Comparison of ENCODE assay signal across 8 cellular contexts in genomic region chr15:78506971-78507830, GRCh38. TPM values are rescaled to one million over a fixed set of nuclear protein-coding genes. Genes with fewer than 3 reads are reported as not detected.
DNase-seq lines count a peak whose midpoint lies in the region; ATAC-seq, FAIRE-seq and TF ChIP-seq lines count a peak whose summit lies in the region.

HYKK (plus strand) TSS chr15:78507577; CDS start chr15:78513089, 5,512 bp downstream.

- H3K27ac ChIP-seq in A673 (ENCODE audit: low read depth, low read length, poor library complexity, severe bottlenecking) (no peak within 1 kb of the TSS), WERI-Rb-1 (peak within 1 kb of the TSS; percentile 35), skeletal muscle tissue (ENCODE audit: low read depth, low read length) (peak within 1 kb of the TSS; percentile 49)

- TF ChIP-seq CTCF in A673 (conservative IDR thresholded peaks at IDR 0.05; ENCODE audit: low read depth, low read length): 0 out of 2 replicates have a peak, but pooled peaks have one; percentile 7
- TF ChIP-seq CTCF in WERI-Rb-1 (IDR thresholded peaks at IDR 0.05; ENCODE audit: low read depth, low read length): 0 out of 2 replicates have a peak, but pooled peaks have one; percentile 10
- TF ChIP-seq CTCF in bronchial epithelial cell (IDR thresholded peaks at IDR 0.05; ENCODE audit: insufficient read depth, low read length, severe bottlenecking): peak; percentile 25

- CTCF ChIA-PET in A673 (lab: Charles Lee): interaction anchor here (0.6 kb wide), 1 partner anchor 58 kb away, joined by 3 read pairs; the partner anchor contains the start of gene CHRNA5

- H3K36me3 ChIP-seq in A673 (ENCODE audit: insufficient read depth, low read length, poor library complexity, severe bottlenecking) (no peaks in the 10 kb centered on the region), WERI-Rb-1 (no peaks in the 10 kb centered on the region), bronchial epithelial cell (ENCODE audit: control insufficient read depth, insufficient read depth, low read length) (no peaks in the 10 kb centered on the region), skeletal muscle tissue (ENCODE audit: control insufficient read depth in 3 of 3, insufficient read depth in 3 of 3, low read length in 3 of 3) (no peaks in the 10 kb centered on the region)

- H3K9ac ChIP-seq in skeletal muscle tissue (ENCODE audit: low read depth in 1 of 3, low read length in 3 of 3): peak within 1 kb of the TSS; percentile 77 to 87 (median 78)

- H3K27me3 ChIP-seq in A673 (replicated peaks; ENCODE audit: insufficient read depth, low read depth, low read length, poor library complexity) (peaks cover 22% of the 10 kb centered on the region), WERI-Rb-1 (ENCODE audit: insufficient read depth, low read depth, severe bottlenecking) (no peaks in the 10 kb centered on the region), bronchial epithelial cell (ENCODE audit: control insufficient read depth, insufficient read depth, low read length) (no peaks in the 10 kb centered on the region), skeletal muscle tissue (ENCODE audit: control insufficient read depth in 3 of 3, insufficient read depth in 3 of 3, low read length in 3 of 3) (no peaks in the 10 kb centered on the region)

- intact Hi-C loops in A673 (cut with micrococcal nuclease; ENCODE audit: unreplicated experiment): no loop called here

- no TSS peak for BruUV-seq in A673 (replicated peaks; lab: Mats Ljungman, UMichigan)

- peak within 1 kb of the TSS; percentile 62 for H3K4me3 ChIP-seq in A673 (ENCODE audit: low read depth, low read length, poor library complexity, severe bottlenecking)
- peak within 1 kb of the TSS; percentile 79 for H3K4me3 ChIP-seq in WERI-Rb-1 (ENCODE audit: low read depth, low read length)
- peak within 1 kb of the TSS; percentile 89 for H3K4me3 ChIP-seq in bronchial epithelial cell (ENCODE audit: low read depth, low read length)
- peak within 1 kb of the TSS; percentile 65 to 99 (median 96) for H3K4me3 ChIP-seq in skeletal muscle tissue (ENCODE audit: low read length in 3 of 3)

- peak; percentile 81 for FAIRE-seq in bronchial epithelial cell (lab: Jason Lieb, UNC)

- POLR2A ChIA-PET in A673 (lab: Charles Lee; ENCODE audit: low non-redundant PET): no interaction called here

- ATAC-seq in GM18870 (IDR thresholded peaks at IDR 0.05; ENCODE audit: unreplicated experiment): peak; percentile 86
- peak; percentile 72 for ATAC-seq in HG03135 (IDR thresholded peaks at IDR 0.05; ENCODE audit: unreplicated experiment)

- H3K9me3 ChIP-seq in A673 (ENCODE audit: low read depth, low read length, poor library complexity, severe bottlenecking): no peaks in the 10 kb centered on the region
- peaks cover under 1% of the 10 kb centered on the region for H3K9me3 ChIP-seq in WERI-Rb-1 (ENCODE audit: severe bottlenecking)
- H3K9me3 ChIP-seq in skeletal muscle tissue (ENCODE audit: control insufficient read depth in 3 of 3, low read length in 3 of 3): no peaks in the 10 kb centered on the region

- peak; percentile 99 for DNase-seq in A673 (ENCODE audit: low spot score)
- DNase-seq in NCI-H2196 (lab: John Stamatoyannopoulos, UW; ENCODE audit: unreplicated experiment): peak; percentile 89
- DNase-seq in WERI-Rb-1: peak; percentile 96
- DNase-seq in bronchial epithelial cell (ENCODE audit: low read depth): peak; percentile 96
- peak; percentile 100 for DNase-seq in iPS-NIHi11 (ENCODE audit: low spot score)

- H3K4me1 ChIP-seq in A673 (ENCODE audit: insufficient read depth, low read length, poor library complexity, severe bottlenecking): peaks cover 5% of the 10 kb centered on the region
- peaks cover 7 to 17% (median 11%) of the 10 kb centered on the region in 3 donors for H3K4me1 ChIP-seq in skeletal muscle tissue (ENCODE audit: control insufficient read depth in 3 of 3, insufficient read depth in 3 of 3, low read length in 3 of 3)

RNA-seq across cellular contexts. Expression of gene HYKK, which starts in this region (rescaled TPM):
- total RNA-seq in A673 (2021) (0.37 TPM in 1 of 2 replicates, not detected in the other), bronchial epithelial cell (1.2 and 1.3 TPM in 2 replicates), skeletal muscle tissue (3.7 TPM)

Comparison
In these comparisons a context has a peak if more than half of its experiments do, and no peak if none do; other contexts are left out.
1. Peak in DNase-seq and H3K4me3 ChIP-seq in A673; RNA of the gene not detected or under 1 TPM.